1 cellular context compared by ENCODE assay signal in the genomic region with DNA sequence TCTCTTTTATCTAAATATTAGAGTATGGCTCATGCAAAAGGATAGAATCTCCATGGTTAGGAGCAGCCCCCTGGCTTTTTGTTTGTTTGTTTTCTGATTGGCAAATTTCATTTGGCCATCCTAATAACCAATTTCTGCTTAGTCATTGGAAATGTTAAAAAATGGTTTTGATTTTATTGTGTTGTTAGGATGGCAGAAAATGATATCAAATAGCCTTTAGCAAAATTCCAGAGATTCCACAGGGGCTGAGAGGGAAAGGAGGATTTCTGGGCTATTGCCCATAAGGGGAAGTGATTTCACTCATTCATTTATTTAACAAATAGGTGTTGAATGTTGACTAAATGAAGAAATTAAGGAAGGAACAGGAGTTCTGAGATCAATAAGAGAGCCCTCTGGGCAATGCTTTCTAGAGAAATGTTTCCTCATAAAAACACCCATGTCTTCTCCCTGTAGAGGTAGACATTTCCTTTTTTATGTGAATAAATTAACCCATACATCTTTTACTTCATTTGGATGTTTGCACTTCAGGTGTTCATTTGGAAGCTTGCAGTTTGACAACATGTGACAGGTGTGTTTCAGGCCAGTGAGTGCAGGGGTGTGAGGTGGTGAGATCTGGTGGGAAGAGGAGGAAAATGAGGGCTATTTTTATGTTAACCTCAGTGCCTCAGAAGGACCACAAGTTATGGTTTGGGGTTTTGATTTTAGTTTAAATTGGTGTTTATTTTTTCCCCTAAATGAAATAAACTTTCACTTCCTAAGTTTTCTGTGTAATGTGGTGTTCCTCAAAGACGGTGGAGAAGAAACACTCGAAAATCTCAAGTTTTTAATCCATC.
TF ChIP-seq lines count a peak whose summit lies in the region.

No MANE protein-coding gene starts in this region.

TF ChIP-seq in SK-N-SH treated with all-trans-retinoic acid at 6 μM for 48 hours, 23 proteins besides CTCF, POLR2A, EP300 and RAD21 (continued from another document):
- no peak for TF ChIP-seq CSRNP3 (CRISPR knock-in tag; IDR thresholded peaks at IDR 0.05)
- TF ChIP-seq TCF4 (CRISPR knock-in tag; IDR thresholded peaks at IDR 0.05; ENCODE audit: borderline replicate concordance), result no peak
- TF ChIP-seq GLIS3 (CRISPR knock-in tag; IDR thresholded peaks at IDR 0.05), result no peak
- TF ChIP-seq, protein P1, sequence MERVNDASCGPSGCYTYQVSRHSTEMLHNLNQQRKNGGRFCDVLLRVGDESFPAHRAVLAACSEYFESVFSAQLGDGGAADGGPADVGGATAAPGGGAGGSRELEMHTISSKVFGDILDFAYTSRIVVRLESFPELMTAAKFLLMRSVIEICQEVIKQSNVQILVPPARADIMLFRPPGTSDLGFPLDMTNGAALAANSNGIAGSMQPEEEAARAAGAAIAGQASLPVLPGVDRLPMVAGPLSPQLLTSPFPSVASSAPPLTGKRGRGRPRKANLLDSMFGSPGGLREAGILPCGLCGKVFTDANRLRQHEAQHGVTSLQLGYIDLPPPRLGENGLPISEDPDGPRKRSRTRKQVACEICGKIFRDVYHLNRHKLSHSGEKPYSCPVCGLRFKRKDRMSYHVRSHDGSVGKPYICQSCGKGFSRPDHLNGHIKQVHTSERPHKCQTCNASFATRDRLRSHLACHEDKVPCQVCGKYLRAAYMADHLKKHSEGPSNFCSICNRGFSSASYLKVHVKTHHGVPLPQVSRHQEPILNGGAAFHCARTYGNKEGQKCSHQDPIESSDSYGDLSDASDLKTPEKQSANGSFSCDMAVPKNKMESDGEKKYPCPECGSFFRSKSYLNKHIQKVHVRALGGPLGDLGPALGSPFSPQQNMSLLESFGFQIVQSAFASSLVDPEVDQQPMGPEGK (CRISPR knock-in tag; IDR thresholded peaks at IDR 0.05; ENCODE audit: borderline replicate concordance), result no peak
- no peak for TF ChIP-seq SNAI2 (CRISPR knock-in tag; IDR thresholded peaks at IDR 0.05)
- no peak for TF ChIP-seq ZC3H10 (CRISPR knock-in tag; IDR thresholded peaks at IDR 0.05)
- TF ChIP-seq ZFP3 (CRISPR knock-in tag; IDR thresholded peaks at IDR 0.05), result no peak
- TF ChIP-seq ZNF8 (CRISPR knock-in tag; IDR thresholded peaks at IDR 0.05), result no peak
- TF ChIP-seq ISL1 (CRISPR knock-in tag; IDR thresholded peaks at IDR 0.05), result no peak
